Comparison of ENCODE assay signal across 29 cellular contexts in genomic region chr1:100279358-100279923, GRCh38. TPM values are rescaled to one million over a fixed set of nuclear protein-coding genes. Genes with fewer than 3 reads are reported as not detected.
A peak's percentile ranks its signal among the peaks of the same experiment; 100 is the strongest.
DNase-seq lines count a peak whose midpoint lies in the region; ATAC-seq and TF ChIP-seq lines count a peak whose summit lies in the region.
"Had no signal": no experiment of that assay in that cellular context is flagged by ENCODE, and none has a peak within 500 bp of the region (broad histone marks: within the 10 kb centered on the region; RNA-seq: fewer than 3 reads in every experiment).

No MANE protein-coding gene starts in this region.

- H3K27me3 Mint-ChIP-seq in activated naive CD8-positive, alpha-beta T cell treated with anti-CD3 and anti-CD28 coated beads, Interleukin-2, amount 50 U/mL, for 24 hours, result no peaks in the 10 kb centered on the region
- H3K27me3 Mint-ChIP-seq: activated CD4-positive, alpha-beta memory T cell treated with anti-CD3 and anti-CD28 coated beads for 36 hours had no signal

- H3K27ac ChIP-seq in right atrium auricular region (peak overlapping the region; percentile 40 to 76), skeletal muscle tissue (ENCODE audit: low read depth, low read length) (peak overlapping the region; percentile 50), RWPE1 (no peak overlapping the region)
- H3K27ac ChIP-seq: colonic mucosa, HL-60, KMS-11, SK-N-MC had no signal

- H3K36me3 ChIP-seq in right atrium auricular region (peaks cover 57% of the 10 kb centered on the region), skeletal muscle tissue (ENCODE audit: control insufficient read depth in 3 of 3, insufficient read depth in 3 of 3, low read length in 3 of 3) (peaks cover 16 to 33% (median 23%) of the 10 kb centered on the region in 3 donors)

- H3K4me1 ChIP-seq in right atrium auricular region (no peaks in the 10 kb centered on the region), skeletal muscle tissue (ENCODE audit: control insufficient read depth in 3 of 3, insufficient read depth in 3 of 3, low read length in 3 of 3) (peaks cover 7 to 14% (median 10%) of the 10 kb centered on the region in 3 donors)
- H3K4me1 ChIP-seq: BE2C, colonic mucosa had no signal

- POLR2A ChIA-PET in RWPE1 (lab: Yijun Ruan, JAX; ENCODE audit: low non-redundant PET), result no interaction called here

- H3K4me3 ChIP-seq in right atrium auricular region (no peak overlapping the region), skeletal muscle tissue (ENCODE audit: low read length in 3 of 3) (no peak overlapping the region)
- H3K4me3 ChIP-seq: colonic mucosa, SK-N-MC had no signal

- no peak for TF ChIP-seq CTCF in right atrium auricular region (IDR thresholded peaks at IDR 0.05)
- TF ChIP-seq CTCF in RWPE1 (conservative IDR thresholded peaks at IDR 0.05; ENCODE audit: low read depth), result no peak

- CTCF ChIA-PET in RWPE1 (lab: Yijun Ruan, JAX), result interaction anchor here (0.5 to 0.7 kb wide), 2 partner anchors 8 to 184 kb away, joined by 3 read pairs; no protein-coding TSS in a partner anchor

- H3K9me3 Mint-ChIP-seq in activated naive CD8-positive, alpha-beta T cell treated with anti-CD3 and anti-CD28 coated beads, Interleukin-2, amount 50 U/mL, for 24 hours, result no peaks in the 10 kb centered on the region
- H3K9me3 Mint-ChIP-seq: activated CD4-positive, alpha-beta memory T cell treated with anti-CD3 and anti-CD28 coated beads for 36 hours had no signal

- H3K27me3 ChIP-seq in right atrium auricular region (no peaks in the 10 kb centered on the region), skeletal muscle tissue (ENCODE audit: control insufficient read depth in 3 of 3, insufficient read depth in 3 of 3, low read length in 3 of 3) (no peaks in the 10 kb centered on the region)
- H3K27me3 ChIP-seq: BE2C, colonic mucosa had no signal

- no peak overlapping the region for H3K4me3 Mint-ChIP-seq in activated naive CD8-positive, alpha-beta T cell treated with anti-CD3 and anti-CD28 coated beads, Interleukin-2, amount 50 U/mL, for 24 hours
- H3K4me3 Mint-ChIP-seq: activated CD4-positive, alpha-beta memory T cell treated with anti-CD3 and anti-CD28 coated beads for 36 hours had no signal

- H3K9me3 ChIP-seq in right atrium auricular region (no peaks in the 10 kb centered on the region), skeletal muscle tissue (ENCODE audit: control insufficient read depth in 3 of 3, low read length in 3 of 3) (no peaks in the 10 kb centered on the region)
- H3K9me3 ChIP-seq: BE2C, colonic mucosa had no signal

- peaks cover 50% of the 10 kb centered on the region for H3K36me3 Mint-ChIP-seq in activated naive CD8-positive, alpha-beta T cell treated with anti-CD3 and anti-CD28 coated beads, Interleukin-2, amount 50 U/mL, for 24 hours (ENCODE audit: low read depth)

- no peak overlapping the region for H3K9ac ChIP-seq in skeletal muscle tissue (ENCODE audit: low read depth in 1 of 3, low read length in 3 of 3)
- H3K9ac ChIP-seq: KMS-11 had no signal

- ATAC-seq in Right ventricle myocardium inferior (peak; percentile 54), GM19452 (IDR thresholded peaks at IDR 0.05; ENCODE audit: unreplicated experiment) (no peak)
- no peak for ATAC-seq in activated naive CD8-positive, alpha-beta T cell treated with anti-CD3 and anti-CD28 coated beads, Interleukin-2, amount 50 U/mL, for 24 hours

- intact Hi-C loops in Right ventricle myocardium inferior (cut with DNase I) (no loop called here), cardiac septum (cut with DNase I) (no loop called here)

- peak overlapping the region; percentile 7 for H3K27ac Mint-ChIP-seq in activated naive CD8-positive, alpha-beta T cell treated with anti-CD3 and anti-CD28 coated beads, Interleukin-2, amount 50 U/mL, for 24 hours
- H3K27ac Mint-ChIP-seq: activated CD4-positive, alpha-beta memory T cell treated with anti-CD3 and anti-CD28 coated beads for 36 hours had no signal

- peaks cover 4% of the 10 kb centered on the region for H3K4me1 Mint-ChIP-seq in activated naive CD8-positive, alpha-beta T cell treated with anti-CD3 and anti-CD28 coated beads, Interleukin-2, amount 50 U/mL, for 24 hours

- DNase-seq in Right ventricle myocardium inferior (ENCODE audit: missing footprints) (no peak), cardiac septum (ENCODE audit: low spot score) (no peak), right atrium auricular region (ENCODE audit: low spot score) (no peak), RWPE1 (ENCODE audit: low spot score) (no peak)
- no peak for DNase-seq in activated naive CD8-positive, alpha-beta T cell treated with anti-CD3 and anti-CD28 coated beads, Interleukin-2, amount 50 U/mL, for 24 hours
- no peak for DNase-seq in activated CD8-positive, alpha-beta memory T cell treated with anti-CD3 and anti-CD28 coated beads for 24 hours
- DNase-seq: activated CD4-positive, alpha-beta memory T cell treated with anti-CD3 and anti-CD28 coated beads for 36 hours; activated naive CD4-positive, alpha-beta T cell; amygdala; BE2C; colonic mucosa; effector CD8-positive, alpha-beta T cell; GDM1; HCEC 1CT; mesendoderm; NCI-H1930; NCI-H524 treated with DMSO at 0.1 percent for 48 hours; nucleus accumbens; OCI-M1; stimulated activated CD4-positive, alpha-beta T cell treated with anti-CD3 and anti-CD28 coated beads, Interleukin-15, amount 100 ng/mL, for 24 hours; stimulated activated CD4-positive, alpha-beta T cell treated with anti-CD3 and anti-CD28 coated beads, Interleukin-4, amount 100 ng/mL, for 4 hours; substantia nigra; T-helper 1 cell; trophoblast cell had no signal

RNA-seq across cellular contexts. Expression of gene RTCA, which starts 13.4 kb away (rescaled TPM):
- total RNA-seq in Right ventricle myocardium inferior (46.2 TPM), cardiac septum (34.4 TPM), right atrium auricular region (10 to 100 TPM; 20.2 to 30.7 TPM), skeletal muscle tissue (28.7 TPM)

RNA-seq across cellular contexts. Expression of gene DBT, which starts 29.8 kb away (rescaled TPM):
- total RNA-seq in Right ventricle myocardium inferior, result 30.6 TPM
- 29.3 TPM for total RNA-seq in cardiac septum
- total RNA-seq in right atrium auricular region, result 10 to 100 TPM in 1 of 2 donors, 1 to 10 TPM in 1; 6.2 to 14.0 TPM
- 4.7 TPM for total RNA-seq in skeletal muscle tissue
